19 cellular contexts compared by ENCODE assay signal in the genomic region with DNA sequence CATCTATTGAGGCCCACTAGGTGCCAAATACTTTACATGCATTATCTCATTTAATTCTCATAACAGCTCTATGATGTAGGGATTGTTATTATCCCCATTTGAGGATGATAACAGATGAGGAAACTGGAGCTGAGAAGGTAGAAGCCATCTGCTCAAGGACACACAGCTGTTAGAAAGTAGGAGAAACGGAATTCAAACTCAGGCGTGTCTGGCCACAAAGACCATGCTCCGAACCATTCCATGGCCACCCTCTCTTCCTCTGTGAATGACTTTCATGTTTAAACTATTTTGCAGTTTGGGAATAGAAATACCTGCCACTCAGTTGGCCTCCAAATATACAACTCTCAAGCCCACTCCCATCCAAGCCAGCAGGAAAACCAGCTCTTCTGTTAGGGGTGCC.
"Had no signal": no experiment of that assay in that cellular context is flagged by ENCODE, and none has a peak within 500 bp of the region (broad histone marks: within the 10 kb centered on the region; RNA-seq: fewer than 3 reads in every experiment).

No MANE protein-coding gene starts in this region.

- H3K9me3 Mint-ChIP-seq: activated B cell treated with CpG ODN at 0.5 μM for 24 hours; activated CD8-positive, alpha-beta T cell treated with anti-CD3 and anti-CD28 coated beads for 36 hours; neural progenitor cell; T-helper 1 cell treated with Interleukin-12 subunit alpha and Interleukin-12 subunit beta and Interleukin-4 antibody, amounts not matched to agents 30 μg/mL and 1 μg/mL, for 36 hours had no signal

- ATAC-seq: activated CD8-positive, alpha-beta memory T cell treated with anti-CD3 and anti-CD28 coated beads, Interleukin-2, amount 10 ng/mL, durations not matched to agents 7 days and 5 days; body of pancreas; gastroesophageal sphincter had no signal

- H3K27ac Mint-ChIP-seq: activated B cell treated with CpG ODN at 0.5 μM for 24 hours; activated CD8-positive, alpha-beta memory T cell treated with anti-CD3 and anti-CD28 coated beads, Interleukin-2, amount 10 ng/mL, durations not matched to agents 7 days and 5 days; activated CD8-positive, alpha-beta T cell treated with anti-CD3 and anti-CD28 coated beads for 36 hours; progenitor cell of endocrine pancreas; T-helper 1 cell treated with Interleukin-12 subunit alpha and Interleukin-12 subunit beta and Interleukin-4 antibody, amounts not matched to agents 30 μg/mL and 1 μg/mL, for 36 hours had no signal

- H3K9ac ChIP-seq: neural progenitor cell had no signal

- H3K4me1 ChIP-seq: neural progenitor cell, sigmoid colon, stomach had no signal

- H2AFZ ChIP-seq: neural progenitor cell had no signal

- H3K27ac ChIP-seq: body of pancreas, cardiac muscle cell, neural progenitor cell, thoracic aorta had no signal

- H3K27me3 ChIP-seq: body of pancreas, cardiac muscle cell, gastroesophageal sphincter, neural progenitor cell, sigmoid colon, stomach, upper lobe of left lung had no signal

- H3K9me3 ChIP-seq: body of pancreas, gastroesophageal sphincter, sigmoid colon, stomach, thoracic aorta, upper lobe of left lung had no signal

- H3K36me3 Mint-ChIP-seq: activated CD8-positive, alpha-beta memory T cell treated with anti-CD3 and anti-CD28 coated beads, Interleukin-2, amount 10 ng/mL, durations not matched to agents 7 days and 5 days; neural progenitor cell had no signal

- H3K27me3 Mint-ChIP-seq: activated B cell treated with CpG ODN at 0.5 μM for 24 hours; activated CD8-positive, alpha-beta memory T cell treated with anti-CD3 and anti-CD28 coated beads, Interleukin-2, amount 10 ng/mL, durations not matched to agents 7 days and 5 days; activated CD8-positive, alpha-beta T cell treated with anti-CD3 and anti-CD28 coated beads for 36 hours had no signal

- H3K4me3 Mint-ChIP-seq: activated B cell treated with CpG ODN at 0.5 μM for 24 hours; activated CD8-positive, alpha-beta memory T cell treated with anti-CD3 and anti-CD28 coated beads, Interleukin-2, amount 10 ng/mL, durations not matched to agents 7 days and 5 days; activated CD8-positive, alpha-beta T cell treated with anti-CD3 and anti-CD28 coated beads for 36 hours; neural progenitor cell; T-helper 1 cell treated with Interleukin-12 subunit alpha and Interleukin-12 subunit beta and Interleukin-4 antibody, amounts not matched to agents 30 μg/mL and 1 μg/mL, for 36 hours had no signal

- DNase-seq: activated B cell treated with CpG ODN at 0.5 μM for 24 hours; activated CD8-positive, alpha-beta memory T cell treated with anti-CD3 and anti-CD28 coated beads, Interleukin-2, amount 10 ng/mL, durations not matched to agents 7 days and 5 days; activated T-cell treated with anti-CD3 and anti-CD28 coated beads for 4 hours; anterior cingulate cortex; body of pancreas; head of caudate nucleus; hypothalamus; left ventricle myocardium superior; retina; sigmoid colon; stomach; upper lobe of left lung had no signal

- H3K36me3 ChIP-seq: cardiac muscle cell, gastroesophageal sphincter, neural progenitor cell, sigmoid colon, stomach, thoracic aorta, upper lobe of left lung had no signal

- H3K4me3 ChIP-seq: body of pancreas, cardiac muscle cell, gastroesophageal sphincter, neural progenitor cell, sigmoid colon, stomach, thoracic aorta, upper lobe of left lung had no signal

- H3K4me2 ChIP-seq: neural progenitor cell had no signal
